Comparison of ENCODE assay signal across 11 cellular contexts in the genomic region with DNA sequence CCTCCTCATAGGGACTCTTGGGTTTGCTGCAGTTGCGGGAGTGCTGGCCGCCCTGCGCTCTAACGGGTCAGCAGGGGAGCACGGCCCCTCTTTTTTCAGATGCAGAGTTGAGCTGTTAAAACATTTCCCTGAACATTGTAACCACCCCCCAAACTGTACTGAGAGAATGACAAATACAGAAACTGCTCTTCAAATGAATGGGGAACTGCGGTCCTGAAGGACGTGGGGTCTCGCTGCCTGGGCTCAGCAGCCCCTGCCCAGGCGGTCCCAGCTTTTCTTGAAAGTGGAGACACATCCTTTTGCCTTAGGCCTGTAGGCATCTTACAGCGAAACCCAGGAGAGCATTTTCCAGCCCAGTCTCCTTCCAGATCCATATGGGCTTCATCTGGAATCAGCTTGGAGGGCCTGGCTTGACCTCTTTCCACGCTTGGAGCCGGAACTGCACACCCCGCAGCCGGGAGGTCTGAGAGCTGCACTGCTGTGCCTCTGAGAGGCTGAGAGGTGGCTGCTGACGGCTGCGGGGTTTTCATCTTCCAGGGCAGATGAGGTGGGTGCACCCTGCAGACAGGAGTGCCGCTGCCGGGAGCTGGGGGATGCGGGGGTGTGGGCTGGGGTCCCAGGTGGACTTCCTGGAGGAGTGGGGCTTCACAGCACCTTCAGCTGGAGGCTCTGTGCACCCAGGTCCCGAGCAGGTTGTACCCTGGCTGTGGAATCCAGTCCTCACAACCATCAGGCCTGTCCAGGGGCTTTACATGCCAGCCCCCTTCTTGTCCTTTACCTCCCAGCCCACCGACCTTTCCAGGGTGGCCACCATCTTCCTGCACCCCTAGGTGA. TPM values are rescaled to one million over a fixed set of nuclear protein-coding genes. Genes with fewer than 3 reads are reported as not detected.
A peak's percentile ranks its signal among the peaks of the same experiment; 100 is the strongest.
DNase-seq lines count a peak whose midpoint lies in the region; ATAC-seq, FAIRE-seq and TF ChIP-seq lines count a peak whose summit lies in the region.
"Had no signal": no experiment of that assay in that cellular context is flagged by ENCODE, and none has a peak within 500 bp of the region (broad histone marks: within the 10 kb centered on the region; RNA-seq: fewer than 3 reads in every experiment).

No MANE protein-coding gene starts in this region.

- no peaks in the 10 kb centered on the region for H3K36me3 Mint-ChIP-seq in activated naive CD8-positive, alpha-beta T cell treated with anti-CD3 and anti-CD28 coated beads, Interleukin-2, amount 10 ng/mL, durations not matched to agents 7 days and 5 days
- H3K36me3 Mint-ChIP-seq in activated naive CD8-positive, alpha-beta T cell treated with anti-CD3 and anti-CD28 coated beads for 36 hours = no peaks in the 10 kb centered on the region

- FAIRE-seq in D721Med (lab: Jason Lieb, UNC) = no peak

- intact Hi-C loops in posterior vena cava (cut with DNase I) = no loop called here

- POLR2A ChIA-PET in activated naive CD8-positive, alpha-beta T cell treated with anti-CD3 and anti-CD28 coated beads, Interleukin-2, amount 10 ng/mL, durations not matched to agents 7 days and 5 days (lab: Charles Lee) = interaction anchor here (1.5 to 4.3 kb wide), 3 partner anchors 12 to 39 kb away, joined by 5 to 24 read pairs (median 6); no protein-coding TSS in a partner anchor

- TF ChIP-seq CTCF in Peyer's patch (IDR thresholded peaks at IDR 0.05) (no peak), D721Med (IDR thresholded peaks at IDR 0.05; ENCODE audit: insufficient read depth, missing control alignments) (no peak)

- peak overlapping the region; percentile 34 for H3K27ac Mint-ChIP-seq in activated naive CD8-positive, alpha-beta T cell treated with anti-CD3 and anti-CD28 coated beads, Interleukin-2, amount 10 ng/mL, durations not matched to agents 7 days and 5 days
- H3K27ac Mint-ChIP-seq in activated naive CD8-positive, alpha-beta T cell treated with anti-CD3 and anti-CD28 coated beads for 36 hours = no peak overlapping the region

- H3K27me3 Mint-ChIP-seq in activated naive CD8-positive, alpha-beta T cell treated with anti-CD3 and anti-CD28 coated beads, Interleukin-2, amount 10 ng/mL, durations not matched to agents 7 days and 5 days = no peaks in the 10 kb centered on the region
- peaks cover 5% of the 10 kb centered on the region for H3K27me3 Mint-ChIP-seq in activated naive CD8-positive, alpha-beta T cell treated with anti-CD3 and anti-CD28 coated beads for 36 hours

- peak overlapping the region; percentile 38 to 98 (median 91) for H3K27ac ChIP-seq in Peyer's patch
- H3K27ac ChIP-seq in subcutaneous abdominal adipose tissue (ENCODE audit: low read depth, low read length) = peak overlapping the region; percentile 37

- H3K36me3 ChIP-seq in Peyer's patch (peaks cover 0 to 4% (median 0%) of the 10 kb centered on the region in 3 donors), subcutaneous abdominal adipose tissue (ENCODE audit: control insufficient read depth in 5 of 5, insufficient read depth in 5 of 5, low read length in 5 of 5) (peaks cover 0 to 8% (median 0%) of the 10 kb centered on the region in 5 donors)
- H3K36me3 ChIP-seq: adrenal gland had no signal

- DNase-seq in activated naive CD8-positive, alpha-beta T cell treated with anti-CD3 and anti-CD28 coated beads, Interleukin-2, amount 10 ng/mL, durations not matched to agents 7 days and 5 days = no peak
- no peak for DNase-seq in activated naive CD8-positive, alpha-beta T cell treated with anti-CD3 and anti-CD28 coated beads for 36 hours
- no peak for DNase-seq in Peyer's patch
- DNase-seq in left lobe of liver (ENCODE audit: low spot score) = peak; percentile 47
- no peak for DNase-seq in D721Med (ENCODE audit: insufficient read length, low spot score)
- DNase-seq in posterior vena cava (ENCODE audit: low spot score) = no peak
- DNase-seq: NCI-H526 treated with DMSO at 0.1 percent for 48 hours had no signal

- H3K27me3 ChIP-seq in Peyer's patch = no peaks in the 10 kb centered on the region
- no peaks in the 10 kb centered on the region for H3K27me3 ChIP-seq in subcutaneous abdominal adipose tissue (ENCODE audit: control insufficient read depth in 5 of 5, insufficient read depth in 4 of 5, low read length in 5 of 5)
- H3K27me3 ChIP-seq: adrenal gland had no signal

- H3K9me3 Mint-ChIP-seq in activated naive CD8-positive, alpha-beta T cell treated with anti-CD3 and anti-CD28 coated beads, Interleukin-2, amount 10 ng/mL, durations not matched to agents 7 days and 5 days = no peaks in the 10 kb centered on the region
- H3K9me3 Mint-ChIP-seq in activated naive CD8-positive, alpha-beta T cell treated with anti-CD3 and anti-CD28 coated beads for 36 hours = no peaks in the 10 kb centered on the region

- H3K4me3 Mint-ChIP-seq in activated naive CD8-positive, alpha-beta T cell treated with anti-CD3 and anti-CD28 coated beads, Interleukin-2, amount 10 ng/mL, durations not matched to agents 7 days and 5 days = no peak overlapping the region
- no peak overlapping the region for H3K4me3 Mint-ChIP-seq in activated naive CD8-positive, alpha-beta T cell treated with anti-CD3 and anti-CD28 coated beads for 36 hours

- H3K4me1 ChIP-seq in Peyer's patch (peaks cover 5 to 79% (median 12%) of the 10 kb centered on the region in 4 donors), subcutaneous abdominal adipose tissue (ENCODE audit: control insufficient read depth in 5 of 5, insufficient read depth in 5 of 5, low read length in 5 of 5) (peaks cover 2 to 72% (median 65%) of the 10 kb centered on the region in 5 donors)

- no peak for ATAC-seq in activated naive CD8-positive, alpha-beta T cell treated with anti-CD3 and anti-CD28 coated beads, Interleukin-2, amount 10 ng/mL, durations not matched to agents 7 days and 5 days (ENCODE audit: low read depth)
- ATAC-seq in left lobe of liver (no peak), SK-N-SH treated with all-trans-retinoic acid at 6 μM for 48 hours (no peak)

- H3K9me3 ChIP-seq in Peyer's patch (no peaks in the 10 kb centered on the region), subcutaneous abdominal adipose tissue (ENCODE audit: control insufficient read depth in 5 of 5, low read length in 5 of 5) (no peaks in the 10 kb centered on the region)
- H3K9me3 ChIP-seq: adrenal gland had no signal

- H3K9ac ChIP-seq in subcutaneous abdominal adipose tissue (ENCODE audit: low read length in 5 of 5) = no peak overlapping the region

- H3K4me3 ChIP-seq in Peyer's patch = peak overlapping the region in 2 of 4 donors; percentile 70 to 99
- peak overlapping the region in 1 of 5 donors; percentile 40 for H3K4me3 ChIP-seq in subcutaneous abdominal adipose tissue (ENCODE audit: low read depth in 1 of 5, low read length in 5 of 5)

- TF ChIP-seq POLR2A in Peyer's patch (IDR thresholded peaks at IDR 0.05) = no peak

- H3K4me1 Mint-ChIP-seq in activated naive CD8-positive, alpha-beta T cell treated with anti-CD3 and anti-CD28 coated beads, Interleukin-2, amount 10 ng/mL, durations not matched to agents 7 days and 5 days = peaks cover 5% of the 10 kb centered on the region
- H3K4me1 Mint-ChIP-seq in activated naive CD8-positive, alpha-beta T cell treated with anti-CD3 and anti-CD28 coated beads for 36 hours = peaks cover 9% of the 10 kb centered on the region

TF ChIP-seq in SK-N-SH treated with all-trans-retinoic acid at 6 μM for 48 hours, 23 proteins besides CTCF, POLR2A, EP300 and RAD21 (continues in another document):
- TF ChIP-seq PPARA (CRISPR knock-in tag; IDR thresholded peaks at IDR 0.05; ENCODE audit: borderline replicate concordance) (no peak), ZFP3 (CRISPR knock-in tag; IDR thresholded peaks at IDR 0.05) (no peak), RARB (CRISPR knock-in tag; IDR thresholded peaks at IDR 0.05) (no peak), ISL1 (CRISPR knock-in tag; IDR thresholded peaks at IDR 0.05) (no peak), ZNF8 (CRISPR knock-in tag; IDR thresholded peaks at IDR 0.05) (no peak)

RNA-seq across cellular contexts. Expression of a gene that starts 1.2 kb away (rescaled TPM):
- 10 to 100 TPM; 21.6 to 24.8 TPM for total RNA-seq in activated naive CD8-positive, alpha-beta T cell treated with anti-CD3 and anti-CD28 coated beads, Interleukin-2, amount 10 ng/mL, durations not matched to agents 7 days and 5 days
- total RNA-seq in activated naive CD8-positive, alpha-beta T cell treated with anti-CD3 and anti-CD28 coated beads for 36 hours = 10 to 100 TPM; 14.6 to 16.1 TPM
- 100 to 1,000 TPM in 3 of 4 donors, 10 to 100 TPM in 1; 97.4 to 802 (median 479) TPM for total RNA-seq in Peyer's patch
- 213 TPM for total RNA-seq in left lobe of liver
- 10 to 100 TPM; 27.1 to 28.8 TPM for total RNA-seq in posterior vena cava

RNA-seq across cellular contexts. Expression of a gene that starts 23.9 kb away (rescaled TPM):
- total RNA-seq in activated naive CD8-positive, alpha-beta T cell treated with anti-CD3 and anti-CD28 coated beads, Interleukin-2, amount 10 ng/mL, durations not matched to agents 7 days and 5 days = under 1 TPM in 1 of 2 experiments, not detected in 1; 0.11 TPM
- under 1 TPM in 1 of 2 experiments, not detected in 1; 0.10 TPM for total RNA-seq in activated naive CD8-positive, alpha-beta T cell treated with anti-CD3 and anti-CD28 coated beads for 36 hours
- total RNA-seq in Peyer's patch = 1 to 10 TPM in 3 of 4 donors, under 1 TPM in 1; 0.70 to 5.8 (median 2.6) TPM
- total RNA-seq in left lobe of liver = 3.0 TPM
- total RNA-seq in posterior vena cava = 1 to 10 TPM; 7.1 to 8.3 TPM
- total RNA-seq: myocyte had no signal

RNA-seq across cellular contexts. Expression of a gene that starts 25.8 kb away (rescaled TPM):
- total RNA-seq in activated naive CD8-positive, alpha-beta T cell treated with anti-CD3 and anti-CD28 coated beads, Interleukin-2, amount 10 ng/mL, durations not matched to agents 7 days and 5 days = 1 to 10 TPM in 1 of 2 experiments, under 1 TPM in 1; 1.00 to 1.1 TPM
- 1 to 10 TPM in 1 of 2 experiments, under 1 TPM in 1; 0.94 to 1.2 TPM for total RNA-seq in activated naive CD8-positive, alpha-beta T cell treated with anti-CD3 and anti-CD28 coated beads for 36 hours
- total RNA-seq in Peyer's patch (10 to 100 TPM; 21.5 to 77.6 (median 46.0) TPM), left lobe of liver (42.3 TPM), posterior vena cava (100 to 1,000 TPM in 1 of 2 donors, 10 to 100 TPM in 1; 91.4 to 118 TPM)

RNA-seq across cellular contexts. Expression of a gene that starts 54.2 kb away (rescaled TPM):
- total RNA-seq in activated naive CD8-positive, alpha-beta T cell treated with anti-CD3 and anti-CD28 coated beads, Interleukin-2, amount 10 ng/mL, durations not matched to agents 7 days and 5 days = 1 to 10 TPM in 1 of 2 experiments, under 1 TPM in 1; 1.00 to 1.0 TPM
- total RNA-seq in activated naive CD8-positive, alpha-beta T cell treated with anti-CD3 and anti-CD28 coated beads for 36 hours = 1 to 10 TPM; 5.4 to 6.1 TPM
- total RNA-seq in Peyer's patch (10 to 100 TPM in 1 of 4 donors, 1 to 10 TPM in 3; 1.1 to 28.1 (median 4.4) TPM), left lobe of liver (0.15 TPM), posterior vena cava (10 to 100 TPM in 1 of 2 donors, 1 to 10 TPM in 1; 9.2 to 10.0 TPM)
- total RNA-seq: myocyte had no signal

RNA-seq across cellular contexts. Expression of a gene that starts 59.8 kb away (rescaled TPM):
- not detected for total RNA-seq in activated naive CD8-positive, alpha-beta T cell treated with anti-CD3 and anti-CD28 coated beads, Interleukin-2, amount 10 ng/mL, durations not matched to agents 7 days and 5 days
- total RNA-seq in activated naive CD8-positive, alpha-beta T cell treated with anti-CD3 and anti-CD28 coated beads for 36 hours = not detected
- total RNA-seq in Peyer's patch = 10 to 100 TPM in 1 of 4 donors, 1 to 10 TPM in 3; 4.7 to 17.3 (median 5.6) TPM
- not detected for total RNA-seq in left lobe of liver
- 10 to 100 TPM; 22.8 to 36.9 TPM for total RNA-seq in posterior vena cava
- total RNA-seq: myocyte had no signal

Comparison
In these comparisons a context has a peak if more than half of its experiments do, and no peak if none do; other contexts are left out.
1. RNA of a gene that starts 25.8 kb away (total RNA-seq): 91.4 to 118 TPM in posterior vena cava, 21.5 to 77.6 TPM in Peyer's patch and 42.3 TPM in left lobe of liver (single experiment); 0.94 to 1.2 TPM in activated naive CD8-positive, alpha-beta T cell treated with anti-CD3 and anti-CD28 coated beads for 36 hours and 1.00 to 1.1 TPM in activated naive CD8-positive, alpha-beta T cell treated with anti-CD3 and anti-CD28 coated beads, Interleukin-2, amount 10 ng/mL, durations not matched to agents 7 days and 5 days; every median in the first group is over 10 times any median in the second.